ENCODE assay signal across 8 cellular contexts in the genomic region with DNA sequence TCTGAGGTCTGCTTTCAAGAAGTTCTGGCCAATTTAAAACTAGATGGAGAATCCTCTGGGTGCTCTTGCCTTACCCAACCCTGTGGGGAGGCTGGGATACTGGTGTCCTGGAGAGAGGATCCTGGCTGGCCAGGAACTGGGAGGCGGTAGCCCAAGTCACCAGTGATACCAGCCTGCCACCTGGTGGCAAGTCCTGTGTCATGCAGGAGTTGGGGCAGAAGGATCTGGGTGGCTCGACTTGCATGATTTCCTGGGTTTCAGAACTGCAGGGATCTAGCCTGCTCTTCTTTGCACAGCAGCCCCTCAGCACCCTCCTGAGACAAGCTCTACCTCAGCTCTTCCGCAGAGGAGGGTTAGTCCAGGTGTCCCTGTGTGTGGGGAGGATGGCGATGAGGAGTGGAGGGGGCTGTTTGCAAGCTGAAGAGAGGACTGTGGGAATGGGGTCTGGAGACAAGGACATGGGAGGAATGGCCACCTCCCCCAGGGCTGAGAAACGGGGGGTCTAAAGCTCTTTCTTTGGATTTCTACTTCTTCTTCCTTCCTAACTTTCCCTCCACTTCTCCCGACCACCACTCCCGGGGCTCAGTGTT. TPM values are rescaled to one million over a fixed set of nuclear protein-coding genes. Genes with fewer than 3 reads are reported as not detected.
DNase-seq lines count a peak whose midpoint lies in the region; ATAC-seq and TF ChIP-seq lines count a peak whose summit lies in the region.

No MANE protein-coding gene starts in this region.

- peaks cover 7 to 58% (median 18%) of the 10 kb centered on the region in 4 donors for H3K27me3 ChIP-seq in esophagus squamous epithelium

- peaks cover 12 to 21% (median 16%) of the 10 kb centered on the region in 3 donors for H3K4me1 ChIP-seq in esophagus squamous epithelium

- peaks cover 5 to 27% of the 10 kb centered on the region in 2 donors for H3K4me1 Mint-ChIP-seq in natural killer cell

- CTCF ChIA-PET in HEK293T (lab: Yijun Ruan, JAX): interaction anchor here (0.5 to 1.9 kb wide), 12 partner anchors 24 to 618 kb away, joined by 3 to 7 read pairs (median 4); no protein-coding TSS in a partner anchor

- 46 to 49% methylated on average over 4 of the region's 7 CpGs for WGBS in esophagus squamous epithelium, 2 donors

- no peak overlapping the region for H3K27ac Mint-ChIP-seq in natural killer cell

- POLR2A ChIA-PET in HEK293T (lab: Yijun Ruan, JAX): no interaction called here

- no peak overlapping the region for H3K4me3 Mint-ChIP-seq in natural killer cell

- intact Hi-C loops in esophagus squamous epithelium (cut with DNase I): loop anchor here (5.0 to 10.0 kb wide), 2 partner anchors 335 to 438 kb away; no protein-coding TSS in a partner anchor
- intact Hi-C loops in natural killer cell (cut with micrococcal nuclease): loop anchor here (1.0 kb wide), 1 partner anchor 144 kb away; no protein-coding TSS in a partner anchor

- peaks cover 15 to 38% of the 10 kb centered on the region in 2 donors for H3K27me3 Mint-ChIP-seq in natural killer cell (ENCODE audit: low read depth in 2 of 2)

- ATAC-seq in natural killer cell: peak; percentile 60 to 84 (median 77)
- no peak for ATAC-seq in GM21786 (IDR thresholded peaks at IDR 0.05; ENCODE audit: unreplicated experiment)

- H3K36me3 ChIP-seq in esophagus squamous epithelium: no peaks in the 10 kb centered on the region

- H3K4me3 ChIP-seq in esophagus squamous epithelium: no peak overlapping the region

- peak; percentile 76 to 93 (median 88) for TF ChIP-seq CTCF in esophagus squamous epithelium (IDR thresholded peaks at IDR 0.05)
- TF ChIP-seq CTCF in natural killer cell (IDR thresholded peaks at IDR 0.05): peak; percentile 79

- H3K9me3 Mint-ChIP-seq in natural killer cell: no peaks in the 10 kb centered on the region

- no peaks in the 10 kb centered on the region for H3K9me3 ChIP-seq in esophagus squamous epithelium

- no peak for TF ChIP-seq POLR2A in esophagus squamous epithelium (IDR thresholded peaks at IDR 0.05)

- no peaks in the 10 kb centered on the region for H3K36me3 Mint-ChIP-seq in natural killer cell

- H3K27ac ChIP-seq in esophagus squamous epithelium: no peak overlapping the region

- DNase-seq in COLO829 (ENCODE audit: low spot score): peak; percentile 85
- peak; percentile 85 for DNase-seq in HEK293T (ENCODE audit: extremely low spot score)
- peak; percentile 49 for DNase-seq in NCI-H82 treated with DMSO at 0.1 percent for 48 hours (lab: John Stamatoyannopoulos, UW; ENCODE audit: unreplicated experiment)
- peak; percentile 24 for DNase-seq in activated T-cell treated with anti-CD3 and anti-CD28 coated beads for 4 hours
- DNase-seq in esophagus squamous epithelium (lab: John Stamatoyannopoulos, UW): no peak
- DNase-seq in natural killer cell: peak; percentile 44
- DNase-seq in stromal cell of bone marrow (ENCODE audit: low read depth): peak; percentile 48

TF ChIP-seq in HEK293T, 16 proteins besides CTCF, POLR2A, EP300 and RAD21:
- TF ChIP-seq LEF1 (IDR thresholded peaks at IDR 0.05; ENCODE audit: borderline replicate concordance) (no peak), SP1 (IDR thresholded peaks at IDR 0.05) (no peak), SUZ12 (IDR thresholded peaks at IDR 0.05) (no peak), ELF4 (IDR thresholded peaks at IDR 0.05) (no peak), FOXM1 (IDR thresholded peaks at IDR 0.05; ENCODE audit: borderline replicate concordance) (no peak), HDGF (IDR thresholded peaks at IDR 0.05; ENCODE audit: borderline replicate concordance) (no peak), ZNF384 (IDR thresholded peaks at IDR 0.05) (no peak), FOXA1 (IDR thresholded peaks at IDR 0.05) (no peak), L3MBTL2 (conservative IDR thresholded peaks at IDR 0.05) (no peak), CTBP1 (IDR thresholded peaks at IDR 0.05; ENCODE audit: borderline replicate concordance) (no peak), FOXK2 (IDR thresholded peaks at IDR 0.05) (no peak), ARNT (IDR thresholded peaks at IDR 0.05) (no peak), NFRKB (IDR thresholded peaks at IDR 0.05) (no peak), TARDBP (IDR thresholded peaks at IDR 0.05) (no peak)
- TF ChIP-seq, protein P1, sequence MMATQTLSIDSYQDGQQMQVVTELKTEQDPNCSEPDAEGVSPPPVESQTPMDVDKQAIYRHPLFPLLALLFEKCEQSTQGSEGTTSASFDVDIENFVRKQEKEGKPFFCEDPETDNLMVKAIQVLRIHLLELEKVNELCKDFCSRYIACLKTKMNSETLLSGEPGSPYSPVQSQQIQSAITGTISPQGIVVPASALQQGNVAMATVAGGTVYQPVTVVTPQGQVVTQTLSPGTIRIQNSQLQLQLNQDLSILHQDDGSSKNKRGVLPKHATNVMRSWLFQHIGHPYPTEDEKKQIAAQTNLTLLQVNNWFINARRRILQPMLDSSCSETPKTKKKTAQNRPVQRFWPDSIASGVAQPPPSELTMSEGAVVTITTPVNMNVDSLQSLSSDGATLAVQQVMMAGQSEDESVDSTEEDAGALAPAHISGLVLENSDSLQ (IDR thresholded peaks at IDR 0.05): no peak

RNA-seq across cellular contexts. Expression of a gene that starts 4.2 kb away (rescaled TPM):
- total RNA-seq in esophagus squamous epithelium (1 to 10 TPM in 2 of 4 donors, under 1 TPM in 1, not detected in 1; 0.31 to 1.2 (median 1.1) TPM), natural killer cell (under 1 TPM in 1 of 3 donors, not detected in 2; 0.24 TPM)

RNA-seq across cellular contexts. Expression of a gene that starts 12.5 kb away (rescaled TPM):
- not detected for total RNA-seq in esophagus squamous epithelium
- total RNA-seq in natural killer cell: not detected
